In the genomic region with DNA sequence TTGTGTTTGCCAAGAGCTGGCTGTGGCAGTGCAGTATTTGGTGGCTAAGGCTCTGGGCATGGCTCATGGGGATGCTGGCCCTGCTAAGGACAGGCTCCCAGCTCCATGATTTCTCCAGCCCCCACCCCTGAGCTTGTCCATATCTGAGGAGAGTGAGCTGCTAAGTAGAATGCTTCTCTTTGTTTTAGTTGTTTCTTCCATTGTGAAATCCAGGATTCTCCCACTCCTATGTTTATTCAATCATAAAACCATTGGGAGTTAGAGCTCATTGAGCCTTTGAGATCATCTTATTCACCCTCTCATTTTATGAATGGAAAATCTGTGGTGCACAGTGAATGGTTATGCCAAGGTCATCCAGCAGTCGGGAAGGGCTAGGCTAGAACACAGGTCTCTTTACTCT, we compare ENCODE assay signal across 20 cellular contexts.
DNase-seq lines count a peak whose midpoint lies in the region; ATAC-seq, FAIRE-seq and TF ChIP-seq lines count a peak whose summit lies in the region.
"Had no signal": no experiment of that assay in that cellular context is flagged by ENCODE, and none has a peak within 500 bp of the region (broad histone marks: within the 10 kb centered on the region; RNA-seq: fewer than 3 reads in every experiment).

No MANE protein-coding gene starts in this region.

- no peaks in the 10 kb centered on the region for H3K36me3 ChIP-seq in astrocyte (ENCODE audit: insufficient read depth, low read length)
- no peaks in the 10 kb centered on the region for H3K36me3 ChIP-seq in left lung
- no peaks in the 10 kb centered on the region for H3K36me3 ChIP-seq in colonic mucosa

- no peaks in the 10 kb centered on the region for H3K9me3 Mint-ChIP-seq in astrocyte (ENCODE audit: unreplicated experiment)
- H3K9me3 Mint-ChIP-seq: GM23338 had no signal

- POLR2A ChIA-PET in HEK293T (lab: Yijun Ruan, JAX), result interaction anchor here (1.5 kb wide), 1 partner anchor 9 kb away, joined by 3 read pairs; no protein-coding TSS in a partner anchor

- H3K4me3 ChIP-seq in astrocyte (ENCODE audit: insufficient read depth, low read depth, low read length) (no peak overlapping the region), epithelial cell of proximal tubule (ENCODE audit: low read depth, low read length) (no peak overlapping the region), left lung (no peak overlapping the region), colonic mucosa (no peak overlapping the region)
- H3K4me3 ChIP-seq: GM23338 had no signal

- no peak for FAIRE-seq in astrocyte (lab: Jason Lieb, UNC)
- FAIRE-seq: GM12892, GM18507, H54 had no signal

- peak overlapping the region; percentile 58 for H3K4me2 ChIP-seq in astrocyte (ENCODE audit: low read length)
- H3K4me2 ChIP-seq: GM23338 had no signal

- no peak for TF ChIP-seq CTCF in astrocyte (IDR thresholded peaks at IDR 0.05; ENCODE audit: insufficient read depth, low read depth, low read length)
- peak; percentile 18 for TF ChIP-seq CTCF in epithelial cell of proximal tubule (conservative IDR thresholded peaks at IDR 0.05; ENCODE audit: low read depth, low read length)
- TF ChIP-seq CTCF in left lung (IDR thresholded peaks at IDR 0.05), result no peak
- TF ChIP-seq CTCF in colonic mucosa (IDR thresholded peaks at IDR 0.05), result no peak

- ATAC-seq in left lung (peak; percentile 27), GM19397 (IDR thresholded peaks at IDR 0.05; ENCODE audit: unreplicated experiment) (no peak)
- ATAC-seq: GM23338 had no signal

- no peak overlapping the region for H3K9ac ChIP-seq in astrocyte (ENCODE audit: low read length)
- H3K9ac ChIP-seq in colonic mucosa (ENCODE audit: low read depth in 2 of 2, low read length in 2 of 2), result no peak overlapping the region

- no peaks in the 10 kb centered on the region for H3K36me3 Mint-ChIP-seq in astrocyte (ENCODE audit: low read depth, unreplicated experiment)

- H3K27me3 ChIP-seq in astrocyte (ENCODE audit: insufficient read depth, low read length) (no peaks in the 10 kb centered on the region), left lung (no peaks in the 10 kb centered on the region), colonic mucosa (no peaks in the 10 kb centered on the region)

- DNase-seq in COLO829 (ENCODE audit: low spot score), result peak; percentile 40
- no peak for DNase-seq in astrocyte (ENCODE audit: low read depth)
- peak; percentile 86 for DNase-seq in epithelial cell of proximal tubule (ENCODE audit: low read depth)
- no peak for DNase-seq in left lung
- DNase-seq in HEK293T (ENCODE audit: extremely low spot score), result no peak
- DNase-seq in colonic mucosa, result no peak
- no peak for DNase-seq in foreskin melanocyte
- DNase-seq: CD4-positive, alpha-beta T cell; DMS153; DMS79; GDM1; HCEC 1CT; HFFc6 had no signal

- no peak overlapping the region for H3K27ac ChIP-seq in astrocyte (ENCODE audit: low read depth, low read length)
- no peak overlapping the region for H3K27ac ChIP-seq in left lung
- H3K27ac ChIP-seq in colonic mucosa, result no peak overlapping the region
- H3K27ac ChIP-seq: C4-2B, HL-60 had no signal

- intact Hi-C loops in left lung (cut with DNase I) (no loop called here), colonic mucosa (cut with DNase I) (no loop called here)

- H3K4me3 Mint-ChIP-seq in astrocyte (ENCODE audit: unreplicated experiment), result no peak overlapping the region
- H3K4me3 Mint-ChIP-seq: CD4-positive, alpha-beta T cell; GM23338; HFFc6 had no signal

- H4K20me1 ChIP-seq in astrocyte (ENCODE audit: insufficient read depth, low read length), result no peaks in the 10 kb centered on the region

- H3K27ac Mint-ChIP-seq in astrocyte (ENCODE audit: unreplicated experiment), result peak overlapping the region; percentile 34
- H3K27ac Mint-ChIP-seq: CD4-positive, alpha-beta T cell; GM23338; HFFc6 had no signal

- CTCF ChIA-PET in HEK293T (lab: Yijun Ruan, JAX), result interaction anchor here (0.7 kb wide), 1 partner anchor 8 kb away, joined by 3 read pairs; no protein-coding TSS in a partner anchor

- peaks cover 6% of the 10 kb centered on the region for H3K4me1 Mint-ChIP-seq in astrocyte (ENCODE audit: low read depth, unreplicated experiment)
- H3K4me1 Mint-ChIP-seq: GM23338 had no signal

- H3K9me3 ChIP-seq in astrocyte (ENCODE audit: insufficient read depth, low read depth, low read length), result no peaks in the 10 kb centered on the region
- no peaks in the 10 kb centered on the region for H3K9me3 ChIP-seq in left lung
- H3K9me3 ChIP-seq in colonic mucosa, result no peaks in the 10 kb centered on the region

- H3K4me1 ChIP-seq in astrocyte (ENCODE audit: insufficient read depth, low read length), result peaks cover 4% of the 10 kb centered on the region
- H3K4me1 ChIP-seq in left lung, result no peaks in the 10 kb centered on the region
- H3K4me1 ChIP-seq in colonic mucosa, result no peaks in the 10 kb centered on the region

- no peak overlapping the region for H2AFZ ChIP-seq in astrocyte (ENCODE audit: low read depth, low read length)
- H2AFZ ChIP-seq: GM23338 had no signal

- H3K79me2 ChIP-seq in astrocyte (ENCODE audit: insufficient read depth, low read length), result no peaks in the 10 kb centered on the region

- H3K27me3 Mint-ChIP-seq in astrocyte (ENCODE audit: low read depth, unreplicated experiment), result peaks cover 11% of the 10 kb centered on the region

TF ChIP-seq in HEK293T, 16 proteins besides CTCF, POLR2A, EP300 and RAD21:
- no peak for TF ChIP-seq NFRKB (IDR thresholded peaks at IDR 0.05)
- TF ChIP-seq FOXM1 (IDR thresholded peaks at IDR 0.05; ENCODE audit: borderline replicate concordance), result no peak
- no peak for TF ChIP-seq BHLHE40 (IDR thresholded peaks at IDR 0.05; ENCODE audit: borderline replicate concordance)
- TF ChIP-seq, protein P1, sequence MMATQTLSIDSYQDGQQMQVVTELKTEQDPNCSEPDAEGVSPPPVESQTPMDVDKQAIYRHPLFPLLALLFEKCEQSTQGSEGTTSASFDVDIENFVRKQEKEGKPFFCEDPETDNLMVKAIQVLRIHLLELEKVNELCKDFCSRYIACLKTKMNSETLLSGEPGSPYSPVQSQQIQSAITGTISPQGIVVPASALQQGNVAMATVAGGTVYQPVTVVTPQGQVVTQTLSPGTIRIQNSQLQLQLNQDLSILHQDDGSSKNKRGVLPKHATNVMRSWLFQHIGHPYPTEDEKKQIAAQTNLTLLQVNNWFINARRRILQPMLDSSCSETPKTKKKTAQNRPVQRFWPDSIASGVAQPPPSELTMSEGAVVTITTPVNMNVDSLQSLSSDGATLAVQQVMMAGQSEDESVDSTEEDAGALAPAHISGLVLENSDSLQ (IDR thresholded peaks at IDR 0.05), result no peak
- no peak for TF ChIP-seq TARDBP (IDR thresholded peaks at IDR 0.05)
- no peak for TF ChIP-seq ELF4 (IDR thresholded peaks at IDR 0.05)
- no peak for TF ChIP-seq HDGF (IDR thresholded peaks at IDR 0.05; ENCODE audit: borderline replicate concordance)
- no peak for TF ChIP-seq ZNF384 (IDR thresholded peaks at IDR 0.05)

Comparison
In these comparisons a context has a peak if more than half of its experiments do, and no peak if none do; other contexts are left out.
1. DNase-seq: peak in COLO829 (single experiment) and epithelial cell of proximal tubule (single experiment); none in astrocyte (single experiment), left lung (0 of 2), HEK293T (single experiment), colonic mucosa (single experiment) and foreskin melanocyte (single experiment).